In the genomic region with DNA sequence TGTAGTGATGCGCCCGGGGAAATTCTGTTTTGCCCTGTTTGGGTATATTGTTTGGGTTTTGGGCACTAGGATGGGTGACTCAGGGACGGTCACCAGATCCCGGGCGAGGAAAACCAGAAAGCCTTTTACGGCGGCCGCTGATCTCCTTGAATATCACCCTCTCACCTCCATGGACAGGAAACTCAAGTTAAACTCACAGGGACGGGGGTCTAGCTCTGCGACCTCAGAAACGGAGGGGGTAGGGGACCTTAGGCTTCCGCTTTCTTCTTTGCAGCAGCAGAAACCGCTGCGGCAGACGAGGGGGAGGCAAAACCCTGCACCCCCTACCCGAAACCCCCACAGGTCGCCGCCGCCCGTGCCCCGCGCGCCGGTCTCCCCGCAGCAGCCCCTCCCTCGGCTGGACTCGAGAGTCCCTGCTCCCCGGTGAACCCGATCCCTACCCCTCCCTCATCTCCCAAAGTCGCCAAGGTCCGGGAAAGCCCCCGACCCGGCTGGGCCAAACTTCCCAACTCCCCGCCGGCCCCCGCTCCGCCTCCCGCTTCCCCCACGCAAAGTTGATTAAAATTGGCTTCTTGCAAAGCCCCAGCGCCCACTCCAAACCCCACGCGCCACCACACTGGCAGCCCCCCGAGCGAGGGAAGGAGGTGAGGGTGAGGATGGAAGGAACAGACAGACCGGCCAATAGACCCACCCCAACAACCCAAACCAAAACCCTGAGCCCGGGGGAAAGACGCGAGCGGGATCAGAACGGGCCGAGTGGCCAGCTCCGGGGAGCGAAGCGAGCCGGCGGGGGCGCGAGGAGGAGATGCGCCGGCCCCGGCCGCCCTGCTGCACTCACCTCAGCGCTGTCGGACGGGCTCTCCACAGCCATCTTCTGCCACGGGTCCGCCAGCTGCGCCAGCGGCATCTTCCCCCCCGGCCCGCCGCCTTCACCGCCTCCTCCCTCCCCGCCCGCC, we compare ENCODE assay signal across 8 cellular contexts. TPM values are rescaled to one million over a fixed set of nuclear protein-coding genes. Genes with fewer than 3 reads are reported as not detected.
DNase-seq lines count a peak whose midpoint lies in the region; ATAC-seq and TF ChIP-seq lines count a peak whose summit lies in the region.

No MANE protein-coding gene starts in this region.

- DNase-seq in DMS 273 (lab: John Stamatoyannopoulos, UW; ENCODE audit: unreplicated experiment) = peak; percentile 68
- DNase-seq in DMS 273 treated with DMSO at 0.1 percent for 48 hours (lab: John Stamatoyannopoulos, UW) = no peak
- DNase-seq in PC-3 = peak; percentile 48
- peak; percentile 23 for DNase-seq in activated naive CD4-positive, alpha-beta T cell treated with anti-CD3 and anti-CD28 coated beads, Interleukin-2, amount 50 U/mL, for 16 hours
- peak; percentile 22 to 61 (median 30) for DNase-seq in heart left ventricle
- DNase-seq in prostate gland (ENCODE audit: low spot score) = peak; percentile 8
- no peak for DNase-seq in NCI-H187 treated with DMSO at 0.1 percent for 48 hours (lab: John Stamatoyannopoulos, UW)

- CTCF ChIA-PET in PC-3 (lab: Charles Lee) = no interaction called here

- H3K4me3 ChIP-seq in PC-3 (ENCODE audit: low read length) (peak overlapping the region; percentile 84), heart left ventricle (peak overlapping the region; percentile 38 to 95 (median 69)), prostate gland (peak overlapping the region; percentile 57 to 58)

- BruUV-seq in PC-3 (replicated peaks; lab: Mats Ljungman, UMichigan) = TSS peak; percentile 28

- H4K20me1 ChIP-seq in PC-3 (ENCODE audit: low read length) = peaks cover 33% of the 10 kb centered on the region

- WGBS in heart left ventricle, 4 donors = 0 to 52% (median 15%) methylated on average over 44 to 69 of the region's 75 CpGs
- under 1% methylated on average over 41 of the region's 75 CpGs for WGBS in prostate gland

- no peaks in the 10 kb centered on the region for H3K9me2 ChIP-seq in PC-3 (replicated peaks; ENCODE audit: low read length)

- H3K4me2 ChIP-seq in PC-3 (ENCODE audit: low read length) = peak overlapping the region; percentile 77

- H2AFZ ChIP-seq in PC-3 (ENCODE audit: low read length) = peak overlapping the region; percentile 16; the same call in 1 of the 2 replicates

- peaks cover 5% of the 10 kb centered on the region for H3F3A ChIP-seq in PC-3 (ENCODE audit: low read length, unreplicated experiment)

- intact Hi-C loops in PC-3 (cut with micrococcal nuclease) = no loop called here
- intact Hi-C loops in heart left ventricle (cut with DNase I) = loop anchor here in 7 of 10 donors (5.0 to 10.0 kb wide), 9 partner anchors 49 to 179 kb away; a partner anchor contains a TSS
- intact Hi-C loops in prostate gland (cut with DNase I) = loop anchor here (5.0 kb wide), 1 partner anchor 124 kb away; a partner anchor contains a TSS

- H3K27ac ChIP-seq in PC-3 (ENCODE audit: low read length) = peak overlapping the region; percentile 67
- H3K27ac ChIP-seq in heart left ventricle = peak overlapping the region in 11 of 12 donors; percentile 26 to 89 (median 83)
- peak overlapping the region; percentile 85 to 88 for H3K27ac ChIP-seq in prostate gland

- H3K27me3 ChIP-seq in PC-3 (ENCODE audit: low read length) (no peaks in the 10 kb centered on the region), heart left ventricle (peaks cover 0 to 9% (median 0%) of the 10 kb centered on the region in 9 donors), prostate gland (replicated peaks; ENCODE audit: insufficient read depth) (no peaks in the 10 kb centered on the region)

- TF ChIP-seq POLR2A in heart left ventricle (IDR thresholded peaks at IDR 0.05) (no peak), prostate gland (IDR thresholded peaks at IDR 0.05) (no peak)

- H3K4me1 ChIP-seq in PC-3 (ENCODE audit: insufficient read depth, low read length) = peaks cover 51% of the 10 kb centered on the region
- peaks cover 0 to 35% (median 4%) of the 10 kb centered on the region in 12 donors for H3K4me1 ChIP-seq in heart left ventricle
- no peaks in the 10 kb centered on the region for H3K4me1 ChIP-seq in prostate gland (replicated peaks)

- no peaks in the 10 kb centered on the region for H3K9me3 ChIP-seq in PC-3 (ENCODE audit: low read length)
- no peaks in the 10 kb centered on the region for H3K9me3 ChIP-seq in heart left ventricle
- no peaks in the 10 kb centered on the region for H3K9me3 ChIP-seq in prostate gland

- TF ChIP-seq CTCF in PC-3 (conservative IDR thresholded peaks at IDR 0.05; ENCODE audit: low read depth, low read length) (no peak), heart left ventricle (IDR thresholded peaks at IDR 0.05) (no peak), prostate gland (IDR thresholded peaks at IDR 0.05) (no peak)

- H3K79me2 ChIP-seq in PC-3 (ENCODE audit: low read length) = peaks cover 54% of the 10 kb centered on the region

- ATAC-seq in HG02642 (IDR thresholded peaks at IDR 0.05; ENCODE audit: poor library complexity, unreplicated experiment) (peak; percentile 22), PC-3 (peak; percentile 11), heart left ventricle (peak in 1 of 4 donors; percentile 3)

- H3K9ac ChIP-seq in PC-3 (ENCODE audit: low read length) = peak overlapping the region; percentile 93

- H3K36me3 ChIP-seq in PC-3 (ENCODE audit: low read depth, low read length) (no peaks in the 10 kb centered on the region), heart left ventricle (no peaks in the 10 kb centered on the region), prostate gland (no peaks in the 10 kb centered on the region)

- POLR2A ChIA-PET in PC-3 (lab: Charles Lee; ENCODE audit: unreplicated experiment) = interaction anchor here (0.6 kb wide), 1 partner anchor 20 kb away, joined by 12 read pairs; no protein-coding TSS in a partner anchor

RNA-seq across cellular contexts. Expression of a gene that starts 0.7 kb away (rescaled TPM):
- total RNA-seq in PC-3 (2014; rRNA removed) (22.8 and 24.6 TPM in 2 replicates), heart left ventricle (10 to 100 TPM; 28.1 to 52.3 (median 39.8) TPM), prostate gland (10 to 100 TPM; 19.8 to 52.8 TPM)
- polyA plus RNA-seq in heart left ventricle = 10 to 100 TPM in 1 of 2 donors, 1 to 10 TPM in 1; 6.6 to 27.8 TPM

Comparison
In these comparisons a context has a peak if more than half of its experiments do, and no peak if none do; other contexts are left out.
1. DNase-seq: peak in DMS 273 (single experiment), PC-3 (single experiment), activated naive CD4-positive, alpha-beta T cell treated with anti-CD3 and anti-CD28 coated beads, Interleukin-2, amount 50 U/mL, for 16 hours (single experiment), heart left ventricle (5 of 5) and prostate gland (single experiment); none in DMS 273 treated with DMSO at 0.1 percent for 48 hours (single experiment) and NCI-H187 treated with DMSO at 0.1 percent for 48 hours (single experiment).
2. Peak in every context shown above with its lines, with median percentiles within 50 percentile points of each other: H3K27ac ChIP-seq and H3K4me3 ChIP-seq.